ENCODE assay signal across 26 cellular contexts in genomic region chr5:16902846-16903245, GRCh38. TPM values are rescaled to one million over a fixed set of nuclear protein-coding genes. Genes with fewer than 3 reads are reported as not detected.
DNase-seq lines count a peak whose midpoint lies in the region; FAIRE-seq and TF ChIP-seq lines count a peak whose summit lies in the region.
"Had no signal": no experiment of that assay in that cellular context is flagged by ENCODE, and none has a peak within 500 bp of the region (broad histone marks: within the 10 kb centered on the region; RNA-seq: fewer than 3 reads in every experiment).

No MANE protein-coding gene starts in this region.

- peak; percentile 64 for DNase-seq in MCF 10A (ENCODE audit: unreplicated experiment)
- no peak for DNase-seq in breast epithelium (ENCODE audit: low spot score in 2 of 2)
- peak; percentile 25 for DNase-seq in astrocyte (ENCODE audit: low read depth)
- DNase-seq in kidney tubule cell (ENCODE audit: low spot score), result peak; percentile 73
- no peak for DNase-seq in type B pancreatic cell (ENCODE audit: extremely low spot score, unreplicated experiment)
- DNase-seq in NCI-H446 treated with DMSO at 0.1 percent for 48 hours (lab: John Stamatoyannopoulos, UW), result no peak
- DNase-seq in DMS79 treated with DMSO at 0.1 percent for 48 hours (lab: John Stamatoyannopoulos, UW), result no peak
- no peak for DNase-seq in activated T-helper 1 cell treated with anti-CD3 and anti-CD28 coated beads, Interleukin-12 subunit alpha, Interleukin-12 subunit beta, Interleukin-2, Interleukin-4 antibody, amounts not matched to agents 30 ng/mL and 10 ng/mL and 1 ng/mL, durations not matched to agents 14 hours and 24 hours and 36 hours (ENCODE audit: low spot score)
- DNase-seq: activated CD4-positive, alpha-beta T cell treated with anti-CD3 and anti-CD28 coated beads for 4 hours; activated naive CD4-positive, alpha-beta T cell treated with anti-CD3 and anti-CD28 coated beads, Interleukin-2, amount 50 U/mL, for 16 hours; activated T-cell treated with anti-CD3 and anti-CD28 coated beads for 4 hours; CD4-positive, CD25-positive, alpha-beta regulatory T cell; DND-41; effector memory CD8-positive, alpha-beta T cell; mammary epithelial cell; NCI-H1048; NK-92 treated with Interleukin-12 subunit alpha and Interleukin-12 subunit beta, amount 100 ng/mL, for 24 hours; right cardiac atrium; Right ventricle myocardium superior; stimulated activated CD4-positive, alpha-beta T cell treated with anti-CD3 and anti-CD28 coated beads, Interleukin-4, amount 100 ng/mL, for 4 hours; T-helper 17 cell; transverse colon had no signal

- no peak for FAIRE-seq in astrocyte (lab: Jason Lieb, UNC)
- FAIRE-seq: H54 had no signal

- H3K27me3 ChIP-seq in breast epithelium (no peaks in the 10 kb centered on the region), astrocyte (ENCODE audit: insufficient read depth, low read length) (no peaks in the 10 kb centered on the region)
- H3K27me3 ChIP-seq: gastroesophageal sphincter, transverse colon had no signal

- H3K27ac ChIP-seq in breast epithelium (no peak overlapping the region), astrocyte (ENCODE audit: low read depth, low read length) (no peak overlapping the region)
- H3K27ac ChIP-seq: 22Rv1, gastroesophageal sphincter, transverse colon had no signal

- TF ChIP-seq POLR2A in breast epithelium (IDR thresholded peaks at IDR 0.05), result no peak

- no peak overlapping the region for H3K9ac ChIP-seq in astrocyte (ENCODE audit: low read length)

- H3K4me1 Mint-ChIP-seq in MCF 10A (ENCODE audit: insufficient read depth, unreplicated experiment) (peaks cover 29% of the 10 kb centered on the region), astrocyte (ENCODE audit: low read depth, unreplicated experiment) (peaks cover 3% of the 10 kb centered on the region), type B pancreatic cell (ENCODE audit: unreplicated experiment) (peaks cover 33% of the 10 kb centered on the region)
- H3K4me1 Mint-ChIP-seq in activated T-helper 1 cell treated with anti-CD3 and anti-CD28 coated beads, Interleukin-12 subunit alpha, Interleukin-12 subunit beta, Interleukin-2, Interleukin-4 antibody, amounts not matched to agents 30 ng/mL and 10 ng/mL and 1 ng/mL, durations not matched to agents 14 hours and 24 hours and 36 hours (ENCODE audit: low read depth), result no peaks in the 10 kb centered on the region
- H3K4me1 Mint-ChIP-seq: CD4-positive, CD25-positive, alpha-beta regulatory T cell; T-helper 17 cell had no signal

- H3K27ac Mint-ChIP-seq in MCF 10A (ENCODE audit: low read depth, unreplicated experiment), result peak overlapping the region; percentile 70
- no peak overlapping the region for H3K27ac Mint-ChIP-seq in astrocyte (ENCODE audit: unreplicated experiment)
- H3K27ac Mint-ChIP-seq in type B pancreatic cell, result peak overlapping the region; percentile 23
- H3K27ac Mint-ChIP-seq in activated T-helper 1 cell treated with anti-CD3 and anti-CD28 coated beads, Interleukin-12 subunit alpha, Interleukin-12 subunit beta, Interleukin-2, Interleukin-4 antibody, amounts not matched to agents 30 ng/mL and 10 ng/mL and 1 ng/mL, durations not matched to agents 14 hours and 24 hours and 36 hours, result no peak overlapping the region
- H3K27ac Mint-ChIP-seq: CD4-positive, CD25-positive, alpha-beta regulatory T cell; effector memory CD8-positive, alpha-beta T cell; T-helper 17 cell had no signal

- no peak overlapping the region for H2AFZ ChIP-seq in astrocyte (ENCODE audit: low read depth, low read length)

- TF ChIP-seq CTCF in MCF 10A (IDR thresholded peaks at IDR 0.05; ENCODE audit: unreplicated experiment) (no peak), breast epithelium (IDR thresholded peaks at IDR 0.05) (no peak), astrocyte (IDR thresholded peaks at IDR 0.05; ENCODE audit: insufficient read depth, low read depth, low read length) (no peak), type B pancreatic cell (conservative IDR thresholded peaks at IDR 0.05) (no peak)

- H3K4me1 ChIP-seq in breast epithelium, result no peaks in the 10 kb centered on the region
- peaks cover 1% of the 10 kb centered on the region for H3K4me1 ChIP-seq in astrocyte (ENCODE audit: insufficient read depth, low read length)
- H3K4me1 ChIP-seq: gastroesophageal sphincter had no signal

- H3K36me3 ChIP-seq in breast epithelium (no peaks in the 10 kb centered on the region), astrocyte (ENCODE audit: insufficient read depth, low read length) (peaks cover 3% of the 10 kb centered on the region)
- H3K36me3 ChIP-seq: gastroesophageal sphincter, transverse colon had no signal

- H3K4me3 Mint-ChIP-seq in MCF 10A (ENCODE audit: unreplicated experiment) (no peak overlapping the region), astrocyte (ENCODE audit: unreplicated experiment) (no peak overlapping the region), type B pancreatic cell (no peak overlapping the region)
- no peak overlapping the region for H3K4me3 Mint-ChIP-seq in activated T-helper 1 cell treated with anti-CD3 and anti-CD28 coated beads, Interleukin-12 subunit alpha, Interleukin-12 subunit beta, Interleukin-2, Interleukin-4 antibody, amounts not matched to agents 30 ng/mL and 10 ng/mL and 1 ng/mL, durations not matched to agents 14 hours and 24 hours and 36 hours
- H3K4me3 Mint-ChIP-seq: CD4-positive, CD25-positive, alpha-beta regulatory T cell; effector memory CD8-positive, alpha-beta T cell; neural crest cell; T-helper 17 cell had no signal

- intact Hi-C loops in MCF 10A (cut with micrococcal nuclease), result no loop called here
- intact Hi-C loops in breast epithelium (cut with DNase I; ENCODE audit: low total_unique reads), result no loop called here
- intact Hi-C loops in activated T-helper 1 cell treated with anti-CD3 and anti-CD28 coated beads, Interleukin-12 subunit alpha, Interleukin-12 subunit beta, Interleukin-2, Interleukin-4 antibody, amounts not matched to agents 30 ng/mL and 10 ng/mL and 1 ng/mL, durations not matched to agents 14 hours and 24 hours and 36 hours (cut with micrococcal nuclease), result no loop called here

- H3K9me3 ChIP-seq in breast epithelium (no peaks in the 10 kb centered on the region), astrocyte (ENCODE audit: insufficient read depth, low read depth, low read length) (no peaks in the 10 kb centered on the region)
- H3K9me3 ChIP-seq: gastroesophageal sphincter, transverse colon had no signal

- peaks cover 98% of the 10 kb centered on the region for H3K79me2 ChIP-seq in astrocyte (ENCODE audit: insufficient read depth, low read length)

- H3K27me3 Mint-ChIP-seq in MCF 10A (ENCODE audit: insufficient read depth, unreplicated experiment) (no peaks in the 10 kb centered on the region), astrocyte (ENCODE audit: low read depth, unreplicated experiment) (no peaks in the 10 kb centered on the region), type B pancreatic cell (peaks cover 3% of the 10 kb centered on the region)
- H3K27me3 Mint-ChIP-seq in activated T-helper 1 cell treated with anti-CD3 and anti-CD28 coated beads, Interleukin-12 subunit alpha, Interleukin-12 subunit beta, Interleukin-2, Interleukin-4 antibody, amounts not matched to agents 30 ng/mL and 10 ng/mL and 1 ng/mL, durations not matched to agents 14 hours and 24 hours and 36 hours (ENCODE audit: insufficient read depth), result no peaks in the 10 kb centered on the region
- H3K27me3 Mint-ChIP-seq: effector memory CD8-positive, alpha-beta T cell; T-helper 17 cell had no signal

- peaks cover 91% of the 10 kb centered on the region for H4K20me1 ChIP-seq in astrocyte (ENCODE audit: insufficient read depth, low read length)

- CTCF ChIA-PET in MCF 10A (lab: Yijun Ruan, JAX), result interaction anchor here (0.5 to 1.1 kb wide), 2 partner anchors 57 to 301 kb away, joined by 3 read pairs; no protein-coding TSS in a partner anchor

- H3K9me3 Mint-ChIP-seq in MCF 10A (ENCODE audit: unreplicated experiment), result no peaks in the 10 kb centered on the region
- H3K9me3 Mint-ChIP-seq in astrocyte (ENCODE audit: unreplicated experiment), result no peaks in the 10 kb centered on the region
- H3K9me3 Mint-ChIP-seq in type B pancreatic cell, result no peaks in the 10 kb centered on the region
- no peaks in the 10 kb centered on the region for H3K9me3 Mint-ChIP-seq in activated T-helper 1 cell treated with anti-CD3 and anti-CD28 coated beads, Interleukin-12 subunit alpha, Interleukin-12 subunit beta, Interleukin-2, Interleukin-4 antibody, amounts not matched to agents 30 ng/mL and 10 ng/mL and 1 ng/mL, durations not matched to agents 14 hours and 24 hours and 36 hours
- H3K9me3 Mint-ChIP-seq: neural crest cell had no signal

- H3K4me3 ChIP-seq in breast epithelium, result no peak overlapping the region
- H3K4me3 ChIP-seq in astrocyte (ENCODE audit: insufficient read depth, low read depth, low read length), result no peak overlapping the region
- H3K4me3 ChIP-seq: gastroesophageal sphincter, transverse colon had no signal

- no TSS peak for BruUV-seq in MCF 10A (replicated peaks; lab: Mats Ljungman, UMichigan)

- POLR2A ChIA-PET in MCF 10A (lab: Yijun Ruan, JAX), result interaction anchor here (4.6 kb wide), 1 partner anchor 10 kb away, joined by 32 read pairs; no protein-coding TSS in a partner anchor

- H3K4me2 ChIP-seq in astrocyte (ENCODE audit: low read length), result no peak overlapping the region

- peaks cover 6% of the 10 kb centered on the region for H3K36me3 Mint-ChIP-seq in MCF 10A (ENCODE audit: insufficient read depth, unreplicated experiment)
- peaks cover 4% of the 10 kb centered on the region for H3K36me3 Mint-ChIP-seq in astrocyte (ENCODE audit: low read depth, unreplicated experiment)
- peaks cover 4% of the 10 kb centered on the region for H3K36me3 Mint-ChIP-seq in type B pancreatic cell
- H3K36me3 Mint-ChIP-seq in activated T-helper 1 cell treated with anti-CD3 and anti-CD28 coated beads, Interleukin-12 subunit alpha, Interleukin-12 subunit beta, Interleukin-2, Interleukin-4 antibody, amounts not matched to agents 30 ng/mL and 10 ng/mL and 1 ng/mL, durations not matched to agents 14 hours and 24 hours and 36 hours (ENCODE audit: low read depth), result no peaks in the 10 kb centered on the region
- H3K36me3 Mint-ChIP-seq: CD4-positive, CD25-positive, alpha-beta regulatory T cell had no signal

RNA-seq across cellular contexts. Expression of gene MYO10, which starts 33.2 kb away (rescaled TPM):
- total RNA-seq in MCF 10A (2022), result 35.7 and 36.0 TPM in 2 replicates
- total RNA-seq in breast epithelium, result 10 to 100 TPM in 2 of 3 donors, 1 to 10 TPM in 1; 8.6 to 22.6 (median 21.2) TPM
- total RNA-seq in astrocyte, result 65.7 and 80.2 TPM in 2 replicates
- total RNA-seq in type B pancreatic cell (ENCODE audit: low replicate concordance), result 33.6 and 52.5 TPM in 2 replicates
- total RNA-seq in activated T-helper 1 cell treated with anti-CD3 and anti-CD28 coated beads, Interleukin-12 subunit alpha, Interleukin-12 subunit beta, Interleukin-2, Interleukin-4 antibody, amounts not matched to agents 30 ng/mL and 10 ng/mL and 1 ng/mL, durations not matched to agents 14 hours and 24 hours and 36 hours, result 0.07 and 0.41 TPM in 2 replicates

Comparison
In these comparisons a context has a peak if more than half of its experiments do, and no peak if none do; other contexts are left out.
1. DNase-seq: peak in MCF 10A (single experiment), astrocyte (single experiment) and kidney tubule cell (single experiment); none in breast epithelium (0 of 2), type B pancreatic cell (single experiment), NCI-H446 treated with DMSO at 0.1 percent for 48 hours (single experiment), DMS79 treated with DMSO at 0.1 percent for 48 hours (single experiment) and activated T-helper 1 cell treated with anti-CD3 and anti-CD28 coated beads, Interleukin-12 subunit alpha, Interleukin-12 subunit beta, Interleukin-2, Interleukin-4 antibody, amounts not matched to agents 30 ng/mL and 10 ng/mL and 1 ng/mL, durations not matched to agents 14 hours and 24 hours and 36 hours (single experiment).
2. H3K27ac Mint-ChIP-seq: peak in MCF 10A (single experiment) and type B pancreatic cell (single experiment); none in astrocyte (single experiment) and activated T-helper 1 cell treated with anti-CD3 and anti-CD28 coated beads, Interleukin-12 subunit alpha, Interleukin-12 subunit beta, Interleukin-2, Interleukin-4 antibody, amounts not matched to agents 30 ng/mL and 10 ng/mL and 1 ng/mL, durations not matched to agents 14 hours and 24 hours and 36 hours (single experiment).